In genomic region chr12:70309348-70309747, GRCh38 we compare ENCODE assay signal across 13 cellular contexts. TPM values are rescaled to one million over a fixed set of nuclear protein-coding genes. Genes with fewer than 3 reads are reported as not detected.
DNase-seq lines count a peak whose midpoint lies in the region; ATAC-seq, FAIRE-seq and TF ChIP-seq lines count a peak whose summit lies in the region.
"Had no signal": no experiment of that assay in that cellular context is flagged by ENCODE, and none has a peak within 500 bp of the region (broad histone marks: within the 10 kb centered on the region; RNA-seq: fewer than 3 reads in every experiment).

No MANE protein-coding gene starts in this region.

- no peak for DNase-seq in GM12892 (ENCODE audit: insufficient read length)
- DNase-seq in HCEC 1CT: peak; percentile 9
- DNase-seq in fibroblast of mammary gland (ENCODE audit: low read depth): peak; percentile 7
- no peak for DNase-seq in osteoblast (ENCODE audit: insufficient read length, low spot score, missing footprints)
- DNase-seq in aorta: no peak
- DNase-seq in NAMALWA (ENCODE audit: low spot score): no peak
- DNase-seq: C1 segment of cervical spinal cord; CD4-positive, alpha-beta T cell; DMS79 had no signal

- 87% methylated on average over 2 of the region's 2 CpGs for WGBS in aorta, 2 donors

- H2AFZ ChIP-seq in osteoblast (ENCODE audit: low read length): no peak overlapping the region

- H3K27me3 ChIP-seq in osteoblast (ENCODE audit: insufficient read depth, low read length) (no peaks in the 10 kb centered on the region), aorta (ENCODE audit: control insufficient read depth in 1 of 2, insufficient read depth in 2 of 2, low read length in 1 of 2) (no peaks in the 10 kb centered on the region)

- no peak for TF ChIP-seq POLR2A in GM12892 (IDR thresholded peaks at IDR 0.05; ENCODE audit: low read depth, low read length)

- H3K4me2 ChIP-seq in osteoblast (ENCODE audit: insufficient read depth, low read length): no peak overlapping the region

- ATAC-seq in aorta (ENCODE audit: low FRiP score) (no peak), GM18861 (IDR thresholded peaks at IDR 0.05; ENCODE audit: unreplicated experiment) (no peak)

- no peaks in the 10 kb centered on the region for H3K9me3 ChIP-seq in osteoblast (ENCODE audit: low read depth, low read length)
- no peaks in the 10 kb centered on the region for H3K9me3 ChIP-seq in aorta (ENCODE audit: control insufficient read depth, low read length)

- H3K4me1 ChIP-seq in osteoblast (ENCODE audit: insufficient read depth, low read length): peaks cover 5% of the 10 kb centered on the region
- H3K4me1 ChIP-seq in aorta (ENCODE audit: control insufficient read depth in 1 of 2, insufficient read depth in 2 of 2, low read length in 2 of 2): peaks cover 0 to 1% of the 10 kb centered on the region in 2 donors

- peaks cover 58% of the 10 kb centered on the region for H3K79me2 ChIP-seq in osteoblast (ENCODE audit: insufficient read depth, low read length)

- no peaks in the 10 kb centered on the region for H3K36me3 ChIP-seq in osteoblast (ENCODE audit: insufficient read depth, low read length)
- H3K36me3 ChIP-seq in aorta (ENCODE audit: control insufficient read depth in 1 of 2, insufficient read depth in 2 of 2, low read length in 1 of 2): no peaks in the 10 kb centered on the region

- FAIRE-seq in GM12892 (lab: Jason Lieb, UNC): peak; percentile 60
- FAIRE-seq: A204.1, GM12891, H54 had no signal

- H3K27ac ChIP-seq in osteoblast (ENCODE audit: low read depth, low read length): peak overlapping the region; percentile 32
- H3K27ac ChIP-seq in aorta (ENCODE audit: low read depth in 1 of 2, low read length in 2 of 2): no peak overlapping the region

- TF ChIP-seq CTCF in fibroblast of mammary gland (conservative IDR thresholded peaks at IDR 0.05; ENCODE audit: control insufficient read depth, insufficient read depth, low read depth, low read length) (no peak), osteoblast (IDR thresholded peaks at IDR 0.05; ENCODE audit: extremely low read depth, low read depth, low read length) (no peak)

- no peaks in the 10 kb centered on the region for H4K20me1 ChIP-seq in osteoblast (ENCODE audit: insufficient read depth, low read length)

- intact Hi-C loops in aorta (cut with DNase I): no loop called here

- H3K4me3 ChIP-seq in fibroblast of mammary gland (ENCODE audit: control insufficient read depth, low read depth, low read length): no peak overlapping the region
- no peak overlapping the region for H3K4me3 ChIP-seq in osteoblast (ENCODE audit: insufficient read depth, low read length)
- no peak overlapping the region for H3K4me3 ChIP-seq in aorta (ENCODE audit: low read length in 2 of 2)

RNA-seq across cellular contexts. Expression of gene KCNMB4, which starts 56.7 kb away (rescaled TPM):
- 0.06 TPM for polyA plus RNA-seq in GM12892 (2012; ENCODE audit: missing spikeins)
- total RNA-seq in osteoblast (under 0.01 TPM in 2 replicates), aorta (1 to 10 TPM; 2.0 to 3.3 TPM)
- 1 to 10 TPM; 1.0 to 2.0 TPM for polyA plus RNA-seq in aorta

Comparison
In these comparisons a context has a peak if more than half of its experiments do, and no peak if none do; other contexts are left out.
1. DNase-seq: peak in HCEC 1CT (single experiment) and fibroblast of mammary gland (single experiment); none in GM12892 (single experiment), osteoblast (single experiment), aorta (0 of 2) and NAMALWA (single experiment).